In genomic region chr7:46707973-46708372, GRCh38 we compare ENCODE assay signal across 1 cellular context.
TF ChIP-seq lines count a peak whose summit lies in the region.

No MANE protein-coding gene starts in this region.

TF ChIP-seq in IMR-90, 13 proteins besides CTCF, POLR2A, EP300 and RAD21 (continued from another document):
- no peak for TF ChIP-seq MAFK (IDR thresholded peaks at IDR 0.05; ENCODE audit: low read depth, low read length)
- TF ChIP-seq MXI1 (IDR thresholded peaks at IDR 0.05; ENCODE audit: borderline replicate concordance, low read depth, low read length): no peak
- no peak for TF ChIP-seq RFX5 (IDR thresholded peaks at IDR 0.05; ENCODE audit: low read depth, low read length)
